Comparison of ENCODE assay signal across 20 cellular contexts in the genomic region with DNA sequence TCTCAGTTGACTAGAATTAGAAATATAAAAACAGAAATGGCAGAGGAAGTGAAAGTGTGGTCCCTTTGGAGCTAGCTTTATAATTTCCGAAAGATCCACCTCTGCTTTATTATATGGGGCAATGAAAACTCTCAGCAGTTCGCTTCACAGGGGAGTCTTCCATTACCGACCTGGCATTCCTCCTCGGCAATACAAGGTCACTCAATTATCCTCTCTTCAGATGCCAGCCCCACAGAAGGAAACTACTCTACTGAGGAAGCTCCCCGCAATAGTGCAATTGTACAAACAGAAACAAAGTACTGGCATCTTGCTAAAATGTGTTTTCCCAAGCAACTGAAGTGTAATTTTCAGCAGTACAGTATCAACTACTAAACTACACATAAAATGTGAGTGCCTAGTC.
DNase-seq lines count a peak whose midpoint lies in the region; ATAC-seq and TF ChIP-seq lines count a peak whose summit lies in the region.
"Had no signal": no experiment of that assay in that cellular context is flagged by ENCODE, and none has a peak within 500 bp of the region (broad histone marks: within the 10 kb centered on the region; RNA-seq: fewer than 3 reads in every experiment).

No MANE protein-coding gene starts in this region.

- no peak for ATAC-seq in activated T-cell treated with anti-CD3 and anti-CD28 coated beads, Interleukin-2, amount 50 U/mL, for 72 hours (replicated peaks in 1 of 2)
- ATAC-seq: GM12878, HCT116 had no signal

- CTCF ChIA-PET in GM10248 (lab: Yijun Ruan, JAX): no interaction called here

- no peak overlapping the region for H3K23ac ChIP-seq in H9 (ENCODE audit: insufficient read length, low read depth, low read length)

- H2BK5ac ChIP-seq in H9 (ENCODE audit: insufficient read length, low read length): no peak overlapping the region

- H4K20me1 ChIP-seq in H9 (ENCODE audit: control insufficient read depth, insufficient read depth, insufficient read length) (no peaks in the 10 kb centered on the region), SU-DHL-6 (ENCODE audit: low read depth, low read length) (no peaks in the 10 kb centered on the region)

- H3K79me2 ChIP-seq in H9 (ENCODE audit: insufficient read depth, low read length) (no peaks in the 10 kb centered on the region), SU-DHL-6 (ENCODE audit: insufficient read depth, low read length) (no peaks in the 10 kb centered on the region)

- H3K4me3 ChIP-seq in SU-DHL-6 (ENCODE audit: insufficient read depth, low read length, poor library complexity, severe bottlenecking): no peak overlapping the region
- H3K4me3 ChIP-seq: GM12878, SJSA1 had no signal

- H3K27ac Mint-ChIP-seq in H9 (no peak overlapping the region; a peak in 1 of 7 replicates), nephron progenitor cell (peak overlapping the region; percentile 85)
- H3K27ac Mint-ChIP-seq in activated T-cell treated with anti-CD3 and anti-CD28 coated beads, Interleukin-2, amount 50 U/mL, for 72 hours: no peak overlapping the region
- H3K27ac Mint-ChIP-seq: CD4-positive, CD25-positive, alpha-beta regulatory T cell had no signal

- no peaks in the 10 kb centered on the region for H3K36me3 ChIP-seq in SU-DHL-6 (ENCODE audit: low read length)
- H3K36me3 ChIP-seq: SJSA1 had no signal

- H4K91ac ChIP-seq in H9 (ENCODE audit: insufficient read length, low read depth, low read length): no peak overlapping the region

- H3K36me3 Mint-ChIP-seq in H9 (ENCODE audit: insufficient read depth in 1 of 3, low read depth in 3 of 3): no peaks in the 10 kb centered on the region
- no peaks in the 10 kb centered on the region for H3K36me3 Mint-ChIP-seq in nephron progenitor cell (ENCODE audit: low read depth)
- H3K36me3 Mint-ChIP-seq in activated T-cell treated with anti-CD3 and anti-CD28 coated beads, Interleukin-2, amount 50 U/mL, for 72 hours (ENCODE audit: insufficient read depth in 2 of 2): no peaks in the 10 kb centered on the region
- H3K36me3 Mint-ChIP-seq: CD4-positive, CD25-positive, alpha-beta regulatory T cell had no signal

- H2BK15ac ChIP-seq in H9 (ENCODE audit: low read depth, low read length): no peak overlapping the region

- H3K27ac ChIP-seq in H9 (ENCODE audit: insufficient read length, low read depth, low read length) (no peak overlapping the region), SU-DHL-6 (ENCODE audit: low read depth, low read length) (no peak overlapping the region)
- H3K27ac ChIP-seq: RWPE1, SJSA1 had no signal

- H3K56ac ChIP-seq in H9 (ENCODE audit: insufficient read length, low read depth, low read length): no peak overlapping the region

- H3F3A ChIP-seq in SU-DHL-6 (ENCODE audit: insufficient read depth): no peaks in the 10 kb centered on the region

- WGBS in H9 (ENCODE audit: extremely low coverage, insufficient read length, low lambda C conversion rate): no CpG with 5 or more reads among the region's 5 CpGs

- DNase-seq in H9 (no peak), MV-4-11 (lab: John Stamatoyannopoulos, UW) (peak; percentile 48), nephron progenitor cell (no peak), GM10248 (ENCODE audit: extremely low spot score) (no peak), foreskin melanocyte (no peak), NCI-H2107 treated with DMSO at 0.1 percent for 48 hours (lab: John Stamatoyannopoulos, UW; ENCODE audit: unreplicated experiment) (no peak)
- no peak for DNase-seq in activated T-cell treated with anti-CD3 and anti-CD28 coated beads, Interleukin-2, amount 50 U/mL, for 72 hours
- DNase-seq: AML-193; CD4-positive, CD25-positive, alpha-beta regulatory T cell; DMS53; KG1; NCI-H2029 treated with DMSO at 0.1 percent for 48 hours; NCI-H345; NCI-H748 treated with DMSO at 0.1 percent for 48 hours; OCI-M1 had no signal

- peaks cover 42 to 46% of the 10 kb centered on the region in 2 experiments for H3K4me1 Mint-ChIP-seq in H9
- H3K4me1 Mint-ChIP-seq in nephron progenitor cell: peaks cover 70% of the 10 kb centered on the region
- no peaks in the 10 kb centered on the region for H3K4me1 Mint-ChIP-seq in activated T-cell treated with anti-CD3 and anti-CD28 coated beads, Interleukin-2, amount 50 U/mL, for 72 hours (ENCODE audit: low read depth)
- H3K4me1 Mint-ChIP-seq: CD4-positive, CD25-positive, alpha-beta regulatory T cell had no signal

- no peak overlapping the region for H3K4ac ChIP-seq in H9 (ENCODE audit: low read depth, low read length)

- no peak overlapping the region for H3K4me3 Mint-ChIP-seq in H9
- no peak overlapping the region for H3K4me3 Mint-ChIP-seq in nephron progenitor cell
- H3K4me3 Mint-ChIP-seq in activated T-cell treated with anti-CD3 and anti-CD28 coated beads, Interleukin-2, amount 50 U/mL, for 72 hours: no peak overlapping the region
- H3K4me3 Mint-ChIP-seq: CD4-positive, CD25-positive, alpha-beta regulatory T cell had no signal

- H3K79me1 ChIP-seq in H9 (ENCODE audit: insufficient read depth, low read depth, low read length, poor library complexity, severe bottlenecking): no peaks in the 10 kb centered on the region

- H3K18ac ChIP-seq in H9 (ENCODE audit: insufficient read length, low read depth, low read length): no peak overlapping the region

- POLR2A ChIA-PET in GM10248 (lab: Yijun Ruan, JAX): no interaction called here

- no peaks in the 10 kb centered on the region for H3K23me2 ChIP-seq in H9 (ENCODE audit: insufficient read length, low read depth, low read length, poor library complexity, severe bottlenecking)

- H2BK20ac ChIP-seq in H9 (ENCODE audit: low read depth, low read length, poor library complexity, severe bottlenecking): no peak overlapping the region

- H3K9ac ChIP-seq in H9 (ENCODE audit: extremely low read depth, insufficient read length, low read length) (no peak overlapping the region), SU-DHL-6 (ENCODE audit: low read length) (no peak overlapping the region)

- H2AFZ ChIP-seq in H9 (ENCODE audit: low read length) (no peak overlapping the region), SU-DHL-6 (ENCODE audit: low read depth, low read length, severe bottlenecking) (peak overlapping the region; percentile 30)

- H3K9me3 ChIP-seq in H9 (ENCODE audit: control insufficient read depth, low read depth, low read length) (no peaks in the 10 kb centered on the region), SU-DHL-6 (ENCODE audit: insufficient read depth, low read length) (no peaks in the 10 kb centered on the region)
- H3K9me3 ChIP-seq: SJSA1 had no signal

- H3K14ac ChIP-seq in H9 (ENCODE audit: insufficient read depth, low read length): no peak overlapping the region

- no peak overlapping the region for H4K5ac ChIP-seq in H9 (ENCODE audit: insufficient read length, low read depth, low read length)

- H2BK120ac ChIP-seq in H9 (ENCODE audit: low read depth, low read length, poor library complexity, severe bottlenecking): no peak overlapping the region

- H3T11ph ChIP-seq in H9 (ENCODE audit: low read length): no peak overlapping the region

- TF ChIP-seq CTCF in H9 (conservative IDR thresholded peaks at IDR 0.05) (no peak), SU-DHL-6 (IDR thresholded peaks at IDR 0.05; ENCODE audit: insufficient read depth, low read length, poor library complexity, severe bottlenecking) (no peak), nephron progenitor cell (IDR thresholded peaks at IDR 0.05) (no peak), GM10248 (IDR thresholded peaks at IDR 0.05; ENCODE audit: control extremely low read depth, extremely low read depth, low read depth, missing control alignments) (no peak)

- H3K27me3 ChIP-seq in H9 (ENCODE audit: insufficient read depth, low read length) (no peaks in the 10 kb centered on the region), SU-DHL-6 (ENCODE audit: low read length) (no peaks in the 10 kb centered on the region)
- H3K27me3 ChIP-seq: SJSA1 had no signal

- H3K9me3 Mint-ChIP-seq in H9: no peaks in the 10 kb centered on the region
- H3K9me3 Mint-ChIP-seq in nephron progenitor cell: no peaks in the 10 kb centered on the region
- peaks cover 0 to 2% of the 10 kb centered on the region in 2 donors for H3K9me3 Mint-ChIP-seq in activated T-cell treated with anti-CD3 and anti-CD28 coated beads, Interleukin-2, amount 50 U/mL, for 72 hours

- no peaks in the 10 kb centered on the region for H3K4me1 ChIP-seq in H9 (ENCODE audit: insufficient read depth, low read length)

- no peaks in the 10 kb centered on the region for H3K9me2 ChIP-seq in SU-DHL-6 (replicated peaks; ENCODE audit: insufficient read depth, low read length)

- H3K27me3 Mint-ChIP-seq in H9 (ENCODE audit: low read depth): no peaks in the 10 kb centered on the region
- no peaks in the 10 kb centered on the region for H3K27me3 Mint-ChIP-seq in nephron progenitor cell (ENCODE audit: low read depth, poor library complexity)
- no peaks in the 10 kb centered on the region for H3K27me3 Mint-ChIP-seq in activated T-cell treated with anti-CD3 and anti-CD28 coated beads, Interleukin-2, amount 50 U/mL, for 72 hours (ENCODE audit: low read depth)
- H3K27me3 Mint-ChIP-seq: CD4-positive, CD25-positive, alpha-beta regulatory T cell had no signal

- no peak overlapping the region for H2BK12ac ChIP-seq in H9 (ENCODE audit: insufficient read length, low read depth, low read length)

- no peak overlapping the region for H2AK5ac ChIP-seq in H9 (ENCODE audit: insufficient read length, low read length)

- H3K4me2 ChIP-seq in H9 (ENCODE audit: insufficient read depth, insufficient read length, low read length) (peak overlapping the region; percentile 21), SU-DHL-6 (ENCODE audit: low read depth, low read length, poor library complexity, severe bottlenecking) (peak overlapping the region; percentile 5)

- no peak overlapping the region for H4K8ac ChIP-seq in H9 (replicated peaks; ENCODE audit: insufficient read length, low read depth, low read length)
